Comparison of ENCODE assay signal across 12 cellular contexts in the genomic region with DNA sequence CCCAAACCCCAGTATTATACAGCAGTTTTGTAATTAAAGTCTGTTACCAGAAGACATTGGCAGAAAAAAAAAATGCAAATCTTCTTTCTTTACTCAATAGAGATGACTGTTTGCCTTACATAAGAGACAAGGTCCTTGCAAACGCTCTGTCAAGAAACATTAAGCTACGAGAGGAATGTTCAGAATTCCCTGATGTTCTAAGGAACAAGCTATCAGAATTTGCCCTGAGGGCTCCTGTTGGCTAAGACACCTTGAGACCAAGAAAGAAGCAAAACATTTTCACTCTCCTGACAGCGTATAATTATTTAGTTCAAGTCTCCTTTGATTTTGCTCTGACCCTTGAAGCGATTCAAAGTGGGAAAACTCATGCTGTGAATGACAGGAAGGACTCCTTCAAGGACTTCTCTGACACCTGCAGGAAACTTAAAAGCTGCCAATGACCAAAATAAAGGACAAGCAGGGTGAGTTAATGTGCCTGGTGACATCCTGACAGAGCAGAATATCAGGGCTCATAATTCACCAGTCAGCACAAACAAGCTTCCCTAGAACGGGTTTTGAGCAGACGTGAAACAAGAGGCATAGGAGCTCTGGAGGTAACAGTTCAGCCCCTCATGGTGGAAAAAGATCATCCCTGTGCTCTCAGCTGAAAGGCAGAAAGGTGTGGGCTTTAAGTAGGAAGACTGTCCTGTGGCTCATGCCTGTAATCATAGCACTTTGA. TPM values are rescaled to one million over a fixed set of nuclear protein-coding genes. Genes with fewer than 3 reads are reported as not detected.
A peak's percentile ranks its signal among the peaks of the same experiment; 100 is the strongest.
DNase-seq lines count a peak whose midpoint lies in the region; ATAC-seq and TF ChIP-seq lines count a peak whose summit lies in the region.
"Had no signal": no experiment of that assay in that cellular context is flagged by ENCODE, and none has a peak within 500 bp of the region (broad histone marks: within the 10 kb centered on the region; RNA-seq: fewer than 3 reads in every experiment).

No MANE protein-coding gene starts in this region.

- peaks cover 68 to 80% (median 76%) of the 10 kb centered on the region in 4 donors for H3K4me1 ChIP-seq in esophagus muscularis mucosa

- intact Hi-C loops in esophagus muscularis mucosa (cut with DNase I): no loop called here

- DNase-seq in SK-N-MC (ENCODE audit: low read depth, low spot score) (no peak), esophagus muscularis mucosa (ENCODE audit: extremely low spot score) (no peak), COLO829 (ENCODE audit: low spot score) (no peak), NCI-H2107 treated with DMSO at 0.1 percent for 48 hours (lab: John Stamatoyannopoulos, UW; ENCODE audit: unreplicated experiment) (no peak), NCI-H345 (lab: John Stamatoyannopoulos, UW) (no peak)
- DNase-seq: activated gamma-delta T cell treated with Interleukin-2 at 50 U/mL for 16 hours had no signal

- no peaks in the 10 kb centered on the region for H3K27me3 ChIP-seq in esophagus muscularis mucosa
- H3K27me3 ChIP-seq: MG63 had no signal

- H3K9ac ChIP-seq in SK-N-MC (ENCODE audit: insufficient read length): peak overlapping the region; percentile 61

- peaks cover 25% of the 10 kb centered on the region for H3K36me3 ChIP-seq in SK-N-MC (ENCODE audit: insufficient read depth, low read length)
- H3K36me3 ChIP-seq in esophagus muscularis mucosa: peaks cover 0 to 7% (median 2%) of the 10 kb centered on the region in 4 donors

- 25% methylated on average over 6 of the region's 6 CpGs for WGBS in esophagus muscularis mucosa

- H3K27ac ChIP-seq in SK-N-MC: peak overlapping the region; percentile 96
- peak overlapping the region; percentile 90 to 93 (median 92) for H3K27ac ChIP-seq in esophagus muscularis mucosa (replicated peaks in 1 of 4)
- peak overlapping the region in 20 of 21 experiments; percentile 12 to 98 (median 72) for H3K27ac ChIP-seq in skin epidermis

- H3K4me3 ChIP-seq in SK-N-MC (peak overlapping the region; percentile 64), esophagus muscularis mucosa (peak overlapping the region; percentile 30 to 86 (median 72)), skin epidermis (no peak overlapping the region)
- H3K4me3 ChIP-seq: MG63 had no signal

- peak; percentile 1 for ATAC-seq in GM18870 (IDR thresholded peaks at IDR 0.05; ENCODE audit: unreplicated experiment)
- no peak for ATAC-seq in HG02981 (IDR thresholded peaks at IDR 0.05; ENCODE audit: unreplicated experiment)

- H3K9me3 ChIP-seq in SK-N-MC (ENCODE audit: low read depth, low read length) (no peaks in the 10 kb centered on the region), esophagus muscularis mucosa (no peaks in the 10 kb centered on the region)
- H3K9me3 ChIP-seq: MG63 had no signal

- TF ChIP-seq EP300 in esophagus muscularis mucosa (IDR thresholded peaks at IDR 0.05): no peak

- TF ChIP-seq POLR2A in esophagus muscularis mucosa (IDR thresholded peaks at IDR 0.05; ENCODE audit: low read depth): no peak

- no peak for TF ChIP-seq CTCF in esophagus muscularis mucosa (IDR thresholded peaks at IDR 0.05)

RNA-seq across cellular contexts. Expression of a gene that starts 2.5 kb away (rescaled TPM):
- 100 to 1,000 TPM in 2 of 4 donors, 10 to 100 TPM in 2; 57.3 to 125 (median 94.9) TPM for total RNA-seq in esophagus muscularis mucosa

RNA-seq across cellular contexts. Expression of a gene that starts 19.2 kb away (rescaled TPM):
- total RNA-seq in esophagus muscularis mucosa: 10 to 100 TPM; 37.4 to 50.7 (median 44.0) TPM

RNA-seq across cellular contexts. Expression of a gene that starts 27.7 kb away (rescaled TPM):
- 10 to 100 TPM; 24.5 to 49.2 (median 35.4) TPM for total RNA-seq in esophagus muscularis mucosa

RNA-seq across cellular contexts. Expression of a gene that starts 36.0 kb away (rescaled TPM):
- 10 to 100 TPM; 60.8 to 92.0 (median 84.3) TPM for total RNA-seq in esophagus muscularis mucosa

RNA-seq across cellular contexts. Expression of a gene that starts 44.2 kb away (rescaled TPM):
- total RNA-seq in esophagus muscularis mucosa: under 1 TPM in 1 of 4 donors, not detected in 3; 0.33 TPM
- total RNA-seq: liver, subcutaneous adipose tissue had no signal

Comparison
In these comparisons a context has a peak if more than half of its experiments do, and no peak if none do; other contexts are left out.
1. H3K4me3 ChIP-seq: peak in SK-N-MC (single experiment) and esophagus muscularis mucosa (4 of 4); none in skin epidermis (0 of 7).
2. Peak in every context shown above with its lines, with median percentiles within 50 percentile points of each other: H3K27ac ChIP-seq.